Comparison of ENCODE assay signal across 8 cellular contexts in genomic region chr13:30617315-30618185, GRCh38. TPM values are rescaled to one million over a fixed set of nuclear protein-coding genes. Genes with fewer than 3 reads are reported as not detected.
DNase-seq lines count a peak whose midpoint lies in the region; ATAC-seq, FAIRE-seq and TF ChIP-seq lines count a peak whose summit lies in the region.

TSS of gene USPL1 (plus strand) at chr13:30617920. CDS start at chr13:30621141, 3,221 bp downstream.

- no peaks in the 10 kb centered on the region for H3K27me3 ChIP-seq in keratinocyte (ENCODE audit: control insufficient read depth, extremely low read depth, insufficient read depth, low read length)

- H3K4me2 ChIP-seq in keratinocyte (ENCODE audit: control insufficient read depth, extremely low read depth, insufficient read depth, low read depth, low read length): peak within 1 kb of the TSS; percentile 96

- H3K27ac ChIP-seq in keratinocyte (ENCODE audit: control insufficient read depth, insufficient read depth, low read length): peak within 1 kb of the TSS; percentile 90

- H2AFZ ChIP-seq in keratinocyte (ENCODE audit: control insufficient read depth, low read length): peak within 1 kb of the TSS; percentile 97

- FAIRE-seq in keratinocyte (lab: Jason Lieb, UNC): peak; percentile 71

- H3K9me1 ChIP-seq in keratinocyte (ENCODE audit: control insufficient read depth, extremely low read depth, insufficient read depth, low read length): no peaks in the 10 kb centered on the region

- H3K4me3 ChIP-seq in keratinocyte (ENCODE audit: control insufficient read depth in 2 of 3, extremely low read depth in 1 of 3, insufficient read depth in 2 of 3, low read depth in 1 of 3, low read length in 3 of 3): peak within 1 kb of the TSS; percentile 75 to 96 (median 95)

- H3K9ac ChIP-seq in keratinocyte (ENCODE audit: control insufficient read depth, extremely low read depth, insufficient read depth, low read length): peak within 1 kb of the TSS; percentile 98

- peaks cover 2% of the 10 kb centered on the region for H4K20me1 ChIP-seq in keratinocyte (ENCODE audit: control insufficient read depth, extremely low read depth, insufficient read depth, low read length)

- no peaks in the 10 kb centered on the region for H3K9me3 ChIP-seq in keratinocyte (ENCODE audit: control insufficient read depth, low read depth, low read length)

- peak; percentile 99 for DNase-seq in AG09319 (ENCODE audit: extremely low read depth, low read depth)
- DNase-seq in NCI-H345 treated with DMSO at 0.1 percent for 48 hours (lab: John Stamatoyannopoulos, UW; ENCODE audit: unreplicated experiment): peak; percentile 84
- DNase-seq in activated CD4-positive, CD25-positive, alpha-beta regulatory T cell treated with anti-CD3 and anti-CD28 coated beads, Interleukin-2, amount 50 U/mL, for 16 hours (ENCODE audit: low read depth, low spot score): peak; percentile 96
- DNase-seq in cerebellum (ENCODE audit: low spot score): peak; percentile 96
- DNase-seq in keratinocyte (ENCODE audit: low read depth, low spot score): peak; percentile 90
- peak; percentile 98 for DNase-seq in stimulated activated CD4-positive, alpha-beta T cell treated with anti-CD3 and anti-CD28 coated beads, Interleukin-15, amount 100 ng/mL, for 1 hour (ENCODE audit: low read depth in 1 of 2, low spot score in 1 of 2)

- ATAC-seq in GM19023 (IDR thresholded peaks at IDR 0.05; ENCODE audit: unreplicated experiment) (peak; percentile 89), HG03280 (IDR thresholded peaks at IDR 0.05; ENCODE audit: unreplicated experiment) (peak; percentile 87)

- no peak; the same call in 1 of the 2 replicates for TF ChIP-seq CTCF in AG09319 (IDR thresholded peaks at IDR 0.05; ENCODE audit: low read depth, low read length)
- peak in 2 of 3 experiments; percentile 3 to 10 for TF ChIP-seq CTCF in keratinocyte (optimal IDR thresholded peaks at IDR 0.05 in 1 of 3, IDR thresholded peaks at IDR 0.05 in 1 of 3, conservative IDR thresholded peaks at IDR 0.05 in 1 of 3; ENCODE audit: extremely low read depth in 1 of 3, insufficient read depth in 2 of 3, low read length in 3 of 3)

- peaks cover 64% of the 10 kb centered on the region for H3K79me2 ChIP-seq in keratinocyte (ENCODE audit: control insufficient read depth, insufficient read depth, low read length)

- peaks cover 17% of the 10 kb centered on the region for H3K4me1 ChIP-seq in keratinocyte (ENCODE audit: control insufficient read depth, extremely low read depth, insufficient read depth, low read length)

- no peaks in the 10 kb centered on the region for H3K36me3 ChIP-seq in keratinocyte (ENCODE audit: control insufficient read depth in 2 of 2, extremely low read depth in 1 of 2, insufficient read depth in 2 of 2, low read length in 2 of 2)

- dilution Hi-C loops in keratinocyte (cut with MboI; ENCODE audit: extremely low pct_ligation_motif_present, low sequenced_read_pairs): no loop called here

RNA-seq across cellular contexts. Expression of gene USPL1, which starts in this region (rescaled TPM):
- 28.3 TPM for total RNA-seq in cerebellum
- 7.5 to 12.3 TPM (median 10.3 TPM) in 3 replicates for polyA plus RNA-seq in keratinocyte
- 1.9 TPM for polyA plus RNA-seq in keratinocyte (2011; ENCODE audit: low read depth)
- 4.1 and 8.3 TPM in 2 replicates for polyA plus RNA-seq in keratinocyte (2011; cell fraction: cytosol; rRNA removed)
- 23.1 and 26.9 TPM in 2 replicates for polyA plus RNA-seq in keratinocyte (2011; cell fraction: nucleus; rRNA removed)
- polyA plus RNA-seq in keratinocyte (2012; ENCODE audit: low replicate concordance): 5.5 TPM in 2 replicates
- 1.7 to 9.0 TPM (median 8.5 TPM) in 3 replicates for polyA minus RNA-seq in keratinocyte
- 5.0 TPM for polyA minus RNA-seq in keratinocyte (2011; cell fraction: cytosol; rRNA and poly(A)+ RNA removed)
- 8.8 and 15.1 TPM in 2 replicates for polyA minus RNA-seq in keratinocyte (2011; cell fraction: nucleus; rRNA and poly(A)+ RNA removed)

Comparison
In these comparisons a context has a peak if more than half of its experiments do, and no peak if none do; other contexts are left out.
1. Peak in every context shown above with its lines: DNase-seq, ATAC-seq, H3K4me3 ChIP-seq and H3K27ac ChIP-seq.